Comparison of ENCODE assay signal across 16 cellular contexts in genomic region chr2:216732334-216732733, GRCh38. TPM values are rescaled to one million over a fixed set of nuclear protein-coding genes. Genes with fewer than 3 reads are reported as not detected.
"Had no signal": no experiment of that assay in that cellular context is flagged by ENCODE, and none has a peak within 500 bp of the region (broad histone marks: within the 10 kb centered on the region; RNA-seq: fewer than 3 reads in every experiment).

No MANE protein-coding gene starts in this region.

- ATAC-seq: activated T-helper 17 cell treated with anti-CD3 and anti-CD28 coated beads, Interleukin-2, amount 50 U/mL, for 72 hours; left ventricle myocardium superior; natural killer cell; stimulated activated naive B cell treated with anti-CD40 and anti-IgM and Interleukin-4, amounts not matched to agents 10 μg/mL and 1 μg/mL and 100 μg/mL, for 72 hours had no signal

- H3K36me3 ChIP-seq: tibial artery had no signal

- H3K4me3 ChIP-seq: tibial artery had no signal

- H3K9me3 ChIP-seq: tibial artery had no signal

- DNase-seq: activated CD4-positive, CD25-positive, alpha-beta regulatory T cell treated with anti-CD3 and anti-CD28 coated beads, Interleukin-2, amount 50 U/mL, for 72 hours; activated naive CD4-positive, alpha-beta T cell treated with Interleukin-2 at 50 U/mL for 16 hours; aorta; cerebellar nuclear complex; effector memory CD4-positive, alpha-beta T cell; foreskin fibroblast; glutamatergic neuron; hypothalamus; left ventricle myocardium superior; natural killer cell; stimulated activated CD4-positive, alpha-beta T cell treated with anti-CD3 and anti-CD28 coated beads, Interleukin-15, amount 100 ng/mL, for 24 hours; stimulated activated CD4-positive, alpha-beta T cell treated with anti-CD3 and anti-CD28 coated beads, Interleukin-4, amount 100 ng/mL, for 1 hour; stimulated activated naive B cell treated with anti-CD40 and anti-IgM and Interleukin-4, amounts not matched to agents 10 μg/mL and 1 μg/mL and 100 μg/mL, for 72 hours; T1000 had no signal

- H3K4me1 ChIP-seq: tibial artery had no signal

- H3K27ac ChIP-seq: tibial artery had no signal

- H3K27me3 ChIP-seq: tibial artery had no signal

RNA-seq across cellular contexts. Expression of gene IGFBP5, which starts 37.0 kb away (rescaled TPM):
- total RNA-seq: activated T-helper 17 cell treated with anti-CD3 and anti-CD28 coated beads, Interleukin-2, amount 50 U/mL, for 72 hours; natural killer cell had no signal
